Comparison of ENCODE assay signal across 8 cellular contexts in genomic region chr15:78755895-78756591, GRCh38. TPM values are rescaled to one million over a fixed set of nuclear protein-coding genes. Genes with fewer than 3 reads are reported as not detected.
DNase-seq lines count a peak whose midpoint lies in the region; ATAC-seq, FAIRE-seq and TF ChIP-seq lines count a peak whose summit lies in the region.
"Not testable (repeated sequence)": the region's sequence is repeated elsewhere in the genome, so short reads cannot be mapped to it uniquely, and the experiment has no call there.

No MANE protein-coding gene starts in this region.

- not testable (repeated sequence) for H4K20me1 ChIP-seq in Loucy (ENCODE audit: insufficient read depth, low read length, poor library complexity, severe bottlenecking); SU-DHL-6 (ENCODE audit: low read depth, low read length)

- peak; percentile 34 for TF ChIP-seq CTCF in CD14-positive monocyte (IDR thresholded peaks at IDR 0.05)
- TF ChIP-seq CTCF in Loucy (conservative IDR thresholded peaks at IDR 0.05; ENCODE audit: low read length), result peak; percentile 54
- peak; percentile 36 for TF ChIP-seq CTCF in SU-DHL-6 (IDR thresholded peaks at IDR 0.05; ENCODE audit: insufficient read depth, low read length, poor library complexity, severe bottlenecking)
- TF ChIP-seq CTCF in foreskin fibroblast (IDR thresholded peaks at IDR 0.05; ENCODE audit: low read depth, low read length), result peak; percentile 12
- TF ChIP-seq CTCF in mucosa of descending colon (IDR thresholded peaks at IDR 0.05), result not testable (repeated sequence)

- not testable (repeated sequence) for H3K36me3 ChIP-seq in Loucy (ENCODE audit: insufficient read depth, low read length); SU-DHL-6 (ENCODE audit: low read length); mucosa of descending colon (ENCODE audit: low read depth)

- not testable (repeated sequence) for H3K27ac Mint-ChIP-seq in CD14-positive monocyte
- peak overlapping the region; percentile 22 for H3K27ac Mint-ChIP-seq in activated naive CD8-positive, alpha-beta T cell treated with anti-CD3 and anti-CD28 coated beads, Interleukin-2, amount 50 U/mL, for 24 hours
- peak overlapping the region; percentile 96 for H3K27ac Mint-ChIP-seq in stimulated activated memory B cell treated with anti-CD40 and anti-IgM and Interleukin-4, amounts not matched to agents 10 μg/mL and 1 μg/mL and 100 μg/mL, for 72 hours

- not testable (repeated sequence) for H3K4me3 Mint-ChIP-seq in CD14-positive monocyte; activated naive CD8-positive, alpha-beta T cell treated with anti-CD3 and anti-CD28 coated beads, Interleukin-2, amount 50 U/mL, for 24 hours
- peak overlapping the region; percentile 61 for H3K4me3 Mint-ChIP-seq in stimulated activated memory B cell treated with anti-CD40 and anti-IgM and Interleukin-4, amounts not matched to agents 10 μg/mL and 1 μg/mL and 100 μg/mL, for 72 hours

- H3K9me2 ChIP-seq in Loucy (replicated peaks; ENCODE audit: low read depth, low read length); SU-DHL-6 (replicated peaks; ENCODE audit: insufficient read depth, low read length): not testable (repeated sequence)

- H3K9me3 ChIP-seq in Loucy (ENCODE audit: insufficient read depth, low read depth, low read length); SU-DHL-6 (ENCODE audit: insufficient read depth, low read length); mucosa of descending colon: not testable (repeated sequence)

- DNase-seq in CD14-positive monocyte (ENCODE audit: low spot score); GM19239 (ENCODE audit: insufficient read length, low spot score): not testable (repeated sequence)
- DNase-seq in activated naive CD8-positive, alpha-beta T cell treated with anti-CD3 and anti-CD28 coated beads, Interleukin-2, amount 50 U/mL, for 24 hours, result peak; percentile 57
- DNase-seq in foreskin fibroblast (peak; percentile 44 to 68), mucosa of descending colon (peak; percentile 39 to 49 (median 43))

- FAIRE-seq in GM19239 (lab: Jason Lieb, UNC), result peak; percentile 78

- intact Hi-C loops in CD14-positive monocyte (cut with micrococcal nuclease); mucosa of descending colon (cut with DNase I, micrococcal nuclease): not testable (repeated sequence)

- H3K27ac ChIP-seq in SU-DHL-6 (ENCODE audit: low read depth, low read length), result peak overlapping the region; percentile 89

- peaks cover 34% of the 10 kb centered on the region for H3K4me1 ChIP-seq in Loucy (ENCODE audit: insufficient read depth, low read length, poor library complexity, severe bottlenecking)
- not testable (repeated sequence) for H3K4me1 ChIP-seq in mucosa of descending colon (ENCODE audit: low read depth)

- H3K79me2 ChIP-seq in Loucy (ENCODE audit: insufficient read depth, low read length); SU-DHL-6 (ENCODE audit: insufficient read depth, low read length): not testable (repeated sequence)

- not testable (repeated sequence) for H3K27me3 Mint-ChIP-seq in CD14-positive monocyte (ENCODE audit: low read depth in 3 of 3); activated naive CD8-positive, alpha-beta T cell treated with anti-CD3 and anti-CD28 coated beads, Interleukin-2, amount 50 U/mL, for 24 hours; stimulated activated memory B cell treated with anti-CD40 and anti-IgM and Interleukin-4, amounts not matched to agents 10 μg/mL and 1 μg/mL and 100 μg/mL, for 72 hours

- H3K9ac ChIP-seq in Loucy (ENCODE audit: low read depth, low read length, poor library complexity, severe bottlenecking); SU-DHL-6 (ENCODE audit: low read length): not testable (repeated sequence)

- H3K4me2 ChIP-seq in Loucy (ENCODE audit: low read depth, low read length, poor library complexity, severe bottlenecking); SU-DHL-6 (ENCODE audit: low read depth, low read length, poor library complexity, severe bottlenecking): not testable (repeated sequence)

- not testable (repeated sequence) for H3K4me3 ChIP-seq in Loucy (ENCODE audit: low read length, poor library complexity, severe bottlenecking); SU-DHL-6 (ENCODE audit: insufficient read depth, low read length, poor library complexity, severe bottlenecking); foreskin fibroblast (ENCODE audit: low read depth in 1 of 2, low read length in 2 of 2); mucosa of descending colon

- not testable (repeated sequence) for H3K27me3 ChIP-seq in Loucy (ENCODE audit: insufficient read depth, low read length, poor library complexity, severe bottlenecking); SU-DHL-6 (ENCODE audit: low read length)

- H3F3A ChIP-seq in Loucy (ENCODE audit: low read depth); SU-DHL-6 (ENCODE audit: insufficient read depth): not testable (repeated sequence)

- H2AFZ ChIP-seq in Loucy (ENCODE audit: low read length); SU-DHL-6 (ENCODE audit: low read depth, low read length, severe bottlenecking): not testable (repeated sequence)

- not testable (repeated sequence) for H3K36me3 Mint-ChIP-seq in CD14-positive monocyte; activated naive CD8-positive, alpha-beta T cell treated with anti-CD3 and anti-CD28 coated beads, Interleukin-2, amount 50 U/mL, for 24 hours (ENCODE audit: low read depth); stimulated activated memory B cell treated with anti-CD40 and anti-IgM and Interleukin-4, amounts not matched to agents 10 μg/mL and 1 μg/mL and 100 μg/mL, for 72 hours

- peak; percentile 20 for ATAC-seq in activated naive CD8-positive, alpha-beta T cell treated with anti-CD3 and anti-CD28 coated beads, Interleukin-2, amount 50 U/mL, for 24 hours
- peak; percentile 25 for ATAC-seq in mucosa of descending colon
- peak; percentile 51 for ATAC-seq in stimulated activated memory B cell treated with anti-CD40 and anti-IgM and Interleukin-4, amounts not matched to agents 10 μg/mL and 1 μg/mL and 100 μg/mL, for 72 hours

- not testable (repeated sequence) for H3K4me1 Mint-ChIP-seq in CD14-positive monocyte
- H3K4me1 Mint-ChIP-seq in activated naive CD8-positive, alpha-beta T cell treated with anti-CD3 and anti-CD28 coated beads, Interleukin-2, amount 50 U/mL, for 24 hours, result peaks cover 41% of the 10 kb centered on the region
- H3K4me1 Mint-ChIP-seq in stimulated activated memory B cell treated with anti-CD40 and anti-IgM and Interleukin-4, amounts not matched to agents 10 μg/mL and 1 μg/mL and 100 μg/mL, for 72 hours, result peaks cover 56% of the 10 kb centered on the region

- H3K9me3 Mint-ChIP-seq in CD14-positive monocyte; activated naive CD8-positive, alpha-beta T cell treated with anti-CD3 and anti-CD28 coated beads, Interleukin-2, amount 50 U/mL, for 24 hours; stimulated activated memory B cell treated with anti-CD40 and anti-IgM and Interleukin-4, amounts not matched to agents 10 μg/mL and 1 μg/mL and 100 μg/mL, for 72 hours: not testable (repeated sequence)

RNA-seq across cellular contexts. Expression of gene ADAMTS7, which starts 55.2 kb away (rescaled TPM):
- not detected for polyA plus RNA-seq in CD14-positive monocyte
- total RNA-seq in mucosa of descending colon, result 1 to 10 TPM; 1.3 to 5.7 (median 1.8) TPM
